In the genomic region with DNA sequence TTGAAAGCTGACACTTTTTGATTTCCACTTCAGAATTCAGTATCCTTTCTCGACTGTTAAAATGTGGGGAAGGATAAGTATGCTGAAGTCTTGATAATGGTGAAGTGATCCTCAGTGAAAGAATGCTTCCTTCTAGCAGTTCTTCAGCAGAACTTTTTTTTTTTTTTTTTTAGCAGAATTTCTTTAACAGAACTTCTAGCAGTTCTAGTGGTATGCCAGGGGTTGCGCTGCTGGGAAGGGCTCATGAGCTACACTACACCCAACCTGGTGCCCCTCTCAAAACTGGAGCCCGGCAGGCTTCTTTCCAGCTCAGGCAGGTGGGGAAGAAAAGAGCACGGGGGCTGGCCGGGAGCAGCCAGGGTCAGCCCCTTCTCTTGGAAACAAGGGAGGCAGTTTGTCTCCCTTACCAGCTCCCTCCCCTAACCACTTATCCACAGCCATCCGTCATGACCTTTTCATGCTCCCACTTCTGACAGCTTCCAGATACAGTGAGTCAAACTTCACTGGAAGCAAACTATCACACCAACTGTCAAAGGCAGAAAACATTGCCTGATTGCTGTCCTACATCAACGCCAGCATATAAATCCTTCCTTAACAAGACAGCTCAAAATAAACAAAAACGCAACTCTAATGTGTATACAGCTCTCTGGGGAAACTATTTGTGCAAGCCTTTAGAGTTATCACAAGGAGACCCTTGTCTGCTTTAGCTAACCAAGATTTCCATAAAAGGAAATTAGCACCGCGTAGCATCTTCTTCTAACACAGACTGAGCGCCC, we compare ENCODE assay signal across 9 cellular contexts.
A peak's percentile ranks its signal among the peaks of the same experiment; 100 is the strongest.
DNase-seq lines count a peak whose midpoint lies in the region; ATAC-seq and TF ChIP-seq lines count a peak whose summit lies in the region.
"Had no signal": no experiment of that assay in that cellular context is flagged by ENCODE, and none has a peak within 500 bp of the region (broad histone marks: within the 10 kb centered on the region; RNA-seq: fewer than 3 reads in every experiment).

No MANE protein-coding gene starts in this region.

- H2BK120ac ChIP-seq in neuronal stem cell (ENCODE audit: low read depth, low read length): no peak overlapping the region

- H2AFZ ChIP-seq in neuronal stem cell (ENCODE audit: low read length): no peak overlapping the region

- H2AK5ac ChIP-seq in neuronal stem cell (ENCODE audit: low read depth, low read length): no peak overlapping the region

- POLR2A ChIA-PET in BJ (lab: Charles Lee): interaction anchor here (0.6 kb wide), 1 partner anchor 89 kb away, joined by 10 read pairs; no protein-coding TSS in a partner anchor

- H3K23ac ChIP-seq in neuronal stem cell (ENCODE audit: low read depth, low read length, poor library complexity): no peak overlapping the region

- peaks cover 10 to 20% of the 10 kb centered on the region in 2 donors for H3K4me1 ChIP-seq in neuronal stem cell (ENCODE audit: control insufficient read depth in 2 of 2, insufficient read depth in 1 of 2, low read depth in 1 of 2, low read length in 2 of 2)

- H3K27me3 Mint-ChIP-seq in nephron progenitor cell (ENCODE audit: low read depth, poor library complexity): peaks cover 8% of the 10 kb centered on the region
- H3K27me3 Mint-ChIP-seq: activated CD8-positive, alpha-beta T cell treated with anti-CD3 and anti-CD28 coated beads for 36 hours had no signal

- H3K9me3 ChIP-seq in neuronal stem cell (replicated peaks in 1 of 2; ENCODE audit: control insufficient read depth in 2 of 2, insufficient read depth in 1 of 2, low read depth in 1 of 2, low read length in 2 of 2): no peaks in the 10 kb centered on the region

- no peak overlapping the region for H3K4ac ChIP-seq in neuronal stem cell (ENCODE audit: low read length)

- no peak overlapping the region for H3K9ac ChIP-seq in neuronal stem cell (ENCODE audit: low read depth, low read length, poor library complexity)

- H4K8ac ChIP-seq in neuronal stem cell (ENCODE audit: low read depth, low read length): no peak overlapping the region

- H3K18ac ChIP-seq in neuronal stem cell (ENCODE audit: low read length): no peak overlapping the region

- no peak overlapping the region for H3K27ac ChIP-seq in neuronal stem cell (replicated peaks; ENCODE audit: low read length)

- DNase-seq in BJ (ENCODE audit: low read depth) (no peak), NCI-H526 (lab: John Stamatoyannopoulos, UW) (peak; percentile 81 to 84), fibroblast of gingiva (ENCODE audit: low read depth) (peak; percentile 7), nephron progenitor cell (peak; percentile 37), midbrain (lab: John Stamatoyannopoulos, UW) (no peak), NCI-H1694 treated with DMSO at 0.1 percent for 48 hours (lab: John Stamatoyannopoulos, UW) (no peak), neuronal stem cell (ENCODE audit: low spot score) (no peak)
- DNase-seq: activated CD8-positive, alpha-beta T cell treated with anti-CD3 and anti-CD28 coated beads for 36 hours had no signal

- no peak overlapping the region for H2BK15ac ChIP-seq in neuronal stem cell (ENCODE audit: low read length)

- no peak for ATAC-seq in GM18873 (IDR thresholded peaks at IDR 0.05; ENCODE audit: low FRiP score, unreplicated experiment)
- ATAC-seq: activated CD8-positive, alpha-beta T cell treated with anti-CD3 and anti-CD28 coated beads for 36 hours had no signal

- no peaks in the 10 kb centered on the region for H3K27me3 ChIP-seq in BJ (ENCODE audit: control insufficient read depth, insufficient read depth, low read length)
- peaks cover 0 to 2% (median 0%) of the 10 kb centered on the region in 3 experiments for H3K27me3 ChIP-seq in neuronal stem cell (ENCODE audit: control insufficient read depth in 3 of 3, insufficient read depth in 3 of 3, low read depth in 1 of 3, low read length in 3 of 3)

- peak overlapping the region; percentile 86 for H3K27ac Mint-ChIP-seq in nephron progenitor cell
- H3K27ac Mint-ChIP-seq: activated CD8-positive, alpha-beta T cell treated with anti-CD3 and anti-CD28 coated beads for 36 hours had no signal

- H3K4me3 Mint-ChIP-seq in nephron progenitor cell: peak overlapping the region; percentile 17
- H3K4me3 Mint-ChIP-seq: activated CD8-positive, alpha-beta T cell treated with anti-CD3 and anti-CD28 coated beads for 36 hours had no signal

- H4K91ac ChIP-seq in neuronal stem cell (ENCODE audit: low read depth, low read length, poor library complexity): no peak overlapping the region

- peaks cover 19% of the 10 kb centered on the region for H3K36me3 Mint-ChIP-seq in nephron progenitor cell (ENCODE audit: low read depth)

- TF ChIP-seq CTCF in BJ (IDR thresholded peaks at IDR 0.05; ENCODE audit: insufficient read depth, low read depth, low read length) (peak; percentile 27; the same call in 1 of the 2 replicates), nephron progenitor cell (IDR thresholded peaks at IDR 0.05) (no peak)

- no peaks in the 10 kb centered on the region for H3K79me1 ChIP-seq in neuronal stem cell (ENCODE audit: low read depth, low read length)

- H3K9me3 Mint-ChIP-seq in nephron progenitor cell: no peaks in the 10 kb centered on the region
- H3K9me3 Mint-ChIP-seq: activated CD8-positive, alpha-beta T cell treated with anti-CD3 and anti-CD28 coated beads for 36 hours had no signal

- H3K14ac ChIP-seq in neuronal stem cell (ENCODE audit: low read length): no peak overlapping the region

- WGBS in neuronal stem cell (ENCODE audit: extremely low coverage in 2 of 2, insufficient read length in 2 of 2, insufficient replicate concordance in 1 of 2), 2 donors: no CpG with 5 or more reads among the region's 11 CpGs

- H3K4me3 ChIP-seq in BJ (ENCODE audit: low read depth, low read length): no peak overlapping the region
- no peak overlapping the region for H3K4me3 ChIP-seq in neuronal stem cell (ENCODE audit: low read length in 2 of 2)

- no peaks in the 10 kb centered on the region for H3K4me1 Mint-ChIP-seq in nephron progenitor cell

- peaks cover 2% of the 10 kb centered on the region for H3K36me3 ChIP-seq in BJ (ENCODE audit: control insufficient read depth, insufficient read depth, low read length)
- peaks cover 0 to 9% of the 10 kb centered on the region in 2 donors for H3K36me3 ChIP-seq in neuronal stem cell (replicated peaks in 1 of 2; ENCODE audit: control insufficient read depth in 2 of 2, insufficient read depth in 2 of 2, low read length in 2 of 2)

- no peak overlapping the region for H2BK5ac ChIP-seq in neuronal stem cell (ENCODE audit: low read length)

- no peak overlapping the region for H2BK12ac ChIP-seq in neuronal stem cell (ENCODE audit: low read length)

- H3K4me2 ChIP-seq in neuronal stem cell (ENCODE audit: insufficient read depth, low read length, poor library complexity, severe bottlenecking): no peak overlapping the region

- CTCF ChIA-PET in BJ (lab: Yijun Ruan, JAX): interaction anchor here (0.6 to 1.4 kb wide), 7 partner anchors 10 to 99 kb away, joined by 3 to 6 read pairs (median 4); no protein-coding TSS in a partner anchor

Comparison
In these comparisons a context has a peak if more than half of its experiments do, and no peak if none do; other contexts are left out.
1. DNase-seq: peak in NCI-H526 (2 of 2), fibroblast of gingiva (single experiment) and nephron progenitor cell (single experiment); none in BJ (single experiment), midbrain (single experiment), NCI-H1694 treated with DMSO at 0.1 percent for 48 hours (single experiment) and neuronal stem cell (single experiment).